Comparison of ENCODE assay signal across 29 cellular contexts in genomic region chr18:58335223-58335622, GRCh38.
DNase-seq lines count a peak whose midpoint lies in the region; ATAC-seq, FAIRE-seq and TF ChIP-seq lines count a peak whose summit lies in the region.
"Had no signal": no experiment of that assay in that cellular context is flagged by ENCODE, and none has a peak within 500 bp of the region (broad histone marks: within the 10 kb centered on the region; RNA-seq: fewer than 3 reads in every experiment).

No MANE protein-coding gene starts in this region.

- H3K36me3 ChIP-seq in PC-9 (ENCODE audit: low read depth) (peaks cover 67% of the 10 kb centered on the region), small intestine (ENCODE audit: control insufficient read depth in 2 of 2, insufficient read depth in 2 of 2, low read length in 2 of 2) (peaks cover 0 to 9% of the 10 kb centered on the region in 2 donors), BE2C (no peaks in the 10 kb centered on the region)

- H3K4me3 Mint-ChIP-seq in H9: no peak overlapping the region
- no peak overlapping the region for H3K4me3 Mint-ChIP-seq in nephron progenitor cell
- H3K4me3 Mint-ChIP-seq: activated T-cell treated with anti-CD3 and anti-CD28 coated beads, Interleukin-2, amount 50 U/mL, for 72 hours had no signal

- TF ChIP-seq CTCF in H9 (conservative IDR thresholded peaks at IDR 0.05) (no peak), PC-9 (conservative IDR thresholded peaks at IDR 0.05) (no peak), nephron progenitor cell (IDR thresholded peaks at IDR 0.05) (no peak), BE2C (IDR thresholded peaks at IDR 0.05; ENCODE audit: low read depth, low read length) (no peak)

- H3K4me1 Mint-ChIP-seq in H9: peaks cover 53 to 58% of the 10 kb centered on the region in 2 experiments
- peaks cover 64% of the 10 kb centered on the region for H3K4me1 Mint-ChIP-seq in nephron progenitor cell

- H3K27ac Mint-ChIP-seq in H9 (peak overlapping the region; percentile 83 to 91 (median 90); a peak in 5 of 7 replicates), nephron progenitor cell (peak overlapping the region; percentile 58)
- H3K27ac Mint-ChIP-seq: activated T-cell treated with anti-CD3 and anti-CD28 coated beads, Interleukin-2, amount 50 U/mL, for 72 hours had no signal

- H3K4me1 ChIP-seq in H9 (ENCODE audit: insufficient read depth, low read length) (peaks cover 5% of the 10 kb centered on the region; the same call in 1 of the 2 replicates), PC-9 (replicated peaks; ENCODE audit: insufficient read depth) (no peaks in the 10 kb centered on the region), small intestine (ENCODE audit: control insufficient read depth in 2 of 2, insufficient read depth in 1 of 2, low read depth in 1 of 2, low read length in 1 of 2) (peaks cover 0 to 7% of the 10 kb centered on the region in 2 donors), BE2C (no peaks in the 10 kb centered on the region)
- H3K4me1 ChIP-seq: Caco-2 had no signal

- no peaks in the 10 kb centered on the region for H3K9me3 Mint-ChIP-seq in H9
- no peaks in the 10 kb centered on the region for H3K9me3 Mint-ChIP-seq in nephron progenitor cell
- H3K9me3 Mint-ChIP-seq: activated T-cell treated with anti-CD3 and anti-CD28 coated beads, Interleukin-2, amount 50 U/mL, for 72 hours had no signal

- no peak overlapping the region for H3K18ac ChIP-seq in H9 (ENCODE audit: insufficient read length, low read depth, low read length)

- no CpG with 5 or more reads among the region's 11 CpGs for WGBS in H9 (ENCODE audit: extremely low coverage, insufficient read length, low lambda C conversion rate)
- 92 to 94% (median 94%) methylated on average over 11 of the region's 11 CpGs for WGBS in small intestine, 3 donors

- H2BK12ac ChIP-seq in H9 (ENCODE audit: insufficient read length, low read depth, low read length): no peak overlapping the region

- DNase-seq in H9: no peak
- peak; percentile 97 for DNase-seq in NCI-H1417 treated with DMSO at 0.1 percent for 48 hours (lab: John Stamatoyannopoulos, UW)
- no peak for DNase-seq in PC-9
- DNase-seq in nephron progenitor cell: peak; percentile 16
- no peak for DNase-seq in activated CD4-positive, alpha-beta T cell treated with anti-CD3 and anti-CD28 coated beads, Interleukin-2, amount 50 U/mL, for 1 hour
- DNase-seq in small intestine: no peak
- no peak for DNase-seq in BE2C
- DNase-seq: ACHN; activated naive CD4-positive, alpha-beta T cell; activated T-cell treated with anti-CD3 and anti-CD28 coated beads, Interleukin-2, amount 50 U/mL, for 72 hours; C1 segment of cervical spinal cord; Caco-2; DMS79; dorsolateral prefrontal cortex; gastrocnemius medialis; GDM1; hypothalamus; Kasumi-1; left lung; MV-4-11; NCI-H1930; NCI-H510A; SHP77 treated with DMSO at 0.1 percent for 48 hours; T-helper 9 cell; transverse colon; WERI-Rb-1 had no signal

- no peak overlapping the region for H3T11ph ChIP-seq in H9 (ENCODE audit: low read length)

- TSS peak; percentile 2 for BruUV-seq in PC-9 (replicated peaks; lab: Mats Ljungman, UMichigan)

- no peak overlapping the region for H3K4me2 ChIP-seq in H9 (ENCODE audit: insufficient read depth, insufficient read length, low read length)
- H3K4me2 ChIP-seq in PC-9: no peak overlapping the region

- ATAC-seq in GM21360 (IDR thresholded peaks at IDR 0.05; ENCODE audit: unreplicated experiment): no peak
- ATAC-seq: activated T-cell treated with anti-CD3 and anti-CD28 coated beads, Interleukin-2, amount 50 U/mL, for 72 hours; gastrocnemius medialis; left lung; Panc1 had no signal

- FAIRE-seq in small intestine (lab: Jason Lieb, UNC): no peak
- FAIRE-seq: GM19239 had no signal

- H3K27ac ChIP-seq in H9 (ENCODE audit: insufficient read length, low read depth, low read length) (no peak overlapping the region), PC-9 (no peak overlapping the region), small intestine (ENCODE audit: low read depth in 1 of 2, low read length in 1 of 2) (no peak overlapping the region)
- H3K27ac ChIP-seq: dorsolateral prefrontal cortex, gastrocnemius medialis, left lung, transverse colon, WERI-Rb-1 had no signal

- H4K8ac ChIP-seq in H9 (replicated peaks; ENCODE audit: insufficient read length, low read depth, low read length): no peak overlapping the region

- no peak overlapping the region for H3K56ac ChIP-seq in H9 (ENCODE audit: insufficient read length, low read depth, low read length)

- H3K23ac ChIP-seq in H9 (ENCODE audit: insufficient read length, low read depth, low read length): no peak overlapping the region

- POLR2A ChIA-PET in PC-9 (lab: Charles Lee; ENCODE audit: unreplicated experiment): no interaction called here

- H3K27me3 Mint-ChIP-seq in H9 (ENCODE audit: low read depth): no peaks in the 10 kb centered on the region
- H3K27me3 Mint-ChIP-seq in nephron progenitor cell (ENCODE audit: low read depth, poor library complexity): no peaks in the 10 kb centered on the region

- H3K4me3 ChIP-seq in PC-9 (no peak overlapping the region), small intestine (ENCODE audit: low read depth in 1 of 2, low read length in 2 of 2) (no peak overlapping the region), BE2C (ENCODE audit: low read depth, low read length) (no peak overlapping the region)
- H3K4me3 ChIP-seq: dorsolateral prefrontal cortex, gastrocnemius medialis, left lung, transverse colon had no signal

- H3K36me3 Mint-ChIP-seq in H9 (ENCODE audit: insufficient read depth in 1 of 3, low read depth in 3 of 3): peaks cover 10 to 34% (median 34%) of the 10 kb centered on the region in 3 experiments; a peak in 6 of 7 replicates
- peaks cover 47% of the 10 kb centered on the region for H3K36me3 Mint-ChIP-seq in nephron progenitor cell (ENCODE audit: low read depth)

- no peak overlapping the region for H2BK120ac ChIP-seq in H9 (ENCODE audit: low read depth, low read length, poor library complexity, severe bottlenecking)

- H3K9me3 ChIP-seq in H9 (ENCODE audit: control insufficient read depth, low read depth, low read length): no peaks in the 10 kb centered on the region
- H3K9me3 ChIP-seq in PC-9 (ENCODE audit: insufficient read depth, low read depth): no peaks in the 10 kb centered on the region
- no peaks in the 10 kb centered on the region for H3K9me3 ChIP-seq in small intestine (ENCODE audit: control insufficient read depth, low read depth)
- H3K9me3 ChIP-seq in BE2C: no peaks in the 10 kb centered on the region
- H3K9me3 ChIP-seq: Caco-2, gastrocnemius medialis, left lung, transverse colon had no signal

- no peak overlapping the region for H3K4ac ChIP-seq in H9 (ENCODE audit: low read depth, low read length)

- no peak overlapping the region for H2BK15ac ChIP-seq in H9 (ENCODE audit: low read depth, low read length)

- intact Hi-C loops in PC-9 (cut with micrococcal nuclease; ENCODE audit: unreplicated experiment): no loop called here

- H4K20me1 ChIP-seq in H9 (ENCODE audit: control insufficient read depth, insufficient read depth, insufficient read length): no peaks in the 10 kb centered on the region
- H4K20me1 ChIP-seq in PC-9 (ENCODE audit: insufficient read depth): peaks cover 6% of the 10 kb centered on the region

- no peak overlapping the region; the same call in 1 of the 2 replicates for H3K14ac ChIP-seq in H9 (ENCODE audit: insufficient read depth, low read length)

- no peaks in the 10 kb centered on the region for H3K9me2 ChIP-seq in PC-9 (ENCODE audit: insufficient read depth)

- no peak overlapping the region for H2AFZ ChIP-seq in H9 (ENCODE audit: low read length)
- H2AFZ ChIP-seq in PC-9: no peak overlapping the region

- H2BK5ac ChIP-seq in H9 (ENCODE audit: insufficient read length, low read length): no peak overlapping the region

- H2AK5ac ChIP-seq in H9 (ENCODE audit: insufficient read length, low read length): no peak overlapping the region

- no peak overlapping the region for H3K9ac ChIP-seq in H9 (ENCODE audit: extremely low read depth, insufficient read length, low read length)

- CTCF ChIA-PET in PC-9 (lab: Charles Lee): no interaction called here

- H3K27me3 ChIP-seq in H9 (ENCODE audit: insufficient read depth, low read length) (no peaks in the 10 kb centered on the region), PC-9 (ENCODE audit: insufficient read depth, low read depth) (no peaks in the 10 kb centered on the region), small intestine (ENCODE audit: control insufficient read depth in 2 of 2, insufficient read depth in 2 of 2, low read length in 2 of 2) (no peaks in the 10 kb centered on the region), BE2C (no peaks in the 10 kb centered on the region)
- H3K27me3 ChIP-seq: dorsolateral prefrontal cortex, gastrocnemius medialis, left lung, transverse colon had no signal

- H3K23me2 ChIP-seq in H9 (ENCODE audit: insufficient read length, low read depth, low read length, poor library complexity, severe bottlenecking): peaks cover 3% of the 10 kb centered on the region

- H2BK20ac ChIP-seq in H9 (ENCODE audit: low read depth, low read length, poor library complexity, severe bottlenecking): no peak overlapping the region

- peaks cover 24% of the 10 kb centered on the region; the same call in 1 of the 2 replicates for H3F3A ChIP-seq in PC-9 (ENCODE audit: insufficient read depth, low read depth)

- no peak overlapping the region for H4K91ac ChIP-seq in H9 (ENCODE audit: insufficient read length, low read depth, low read length)

- H3K79me2 ChIP-seq in H9 (ENCODE audit: insufficient read depth, low read length) (no peaks in the 10 kb centered on the region), PC-9 (ENCODE audit: low read depth) (no peaks in the 10 kb centered on the region)

- H3K79me1 ChIP-seq in H9 (ENCODE audit: insufficient read depth, low read depth, low read length, poor library complexity, severe bottlenecking): no peaks in the 10 kb centered on the region

- no peak overlapping the region for H4K5ac ChIP-seq in H9 (ENCODE audit: insufficient read length, low read depth, low read length)

Comparison
In these comparisons a context has a peak if more than half of its experiments do, and no peak if none do; other contexts are left out.
1. DNase-seq: peak in NCI-H1417 treated with DMSO at 0.1 percent for 48 hours (single experiment) and nephron progenitor cell (single experiment); none in H9 (single experiment), PC-9 (0 of 2), activated CD4-positive, alpha-beta T cell treated with anti-CD3 and anti-CD28 coated beads, Interleukin-2, amount 50 U/mL, for 1 hour (single experiment), small intestine (single experiment) and BE2C (single experiment).